ENCODE assay signal across 25 cellular contexts in genomic region chrX:110257889-110258288, GRCh38.
"Had no signal": no experiment of that assay in that cellular context is flagged by ENCODE, and none has a peak within 500 bp of the region (broad histone marks: within the 10 kb centered on the region; RNA-seq: fewer than 3 reads in every experiment).

No MANE protein-coding gene starts in this region.

- H3K79me2 ChIP-seq: hepatocyte had no signal

- H3K9me3 Mint-ChIP-seq: activated B cell treated with CpG ODN at 0.5 μM for 24 hours; activated CD8-positive, alpha-beta T cell treated with anti-CD3 and anti-CD28 coated beads for 36 hours; activated naive CD4-positive, alpha-beta T cell treated with anti-CD3 and anti-CD28 coated beads, Interleukin-2, amount 50 U/mL, for 72 hours; central memory CD8-positive, alpha-beta T cell; naive thymus-derived CD4-positive, alpha-beta T cell; stimulated activated naive B cell treated with anti-CD40 and anti-IgM and Interleukin-4, amounts not matched to agents 10 μg/mL and 1 μg/mL and 100 μg/mL, for 72 hours had no signal

- H3K36me3 ChIP-seq: colonic mucosa, pancreas, prostate gland, sigmoid colon, suprapubic skin, tibial artery had no signal

- H3K27me3 Mint-ChIP-seq: activated B cell treated with CpG ODN at 0.5 μM for 24 hours; activated CD8-positive, alpha-beta T cell treated with anti-CD3 and anti-CD28 coated beads for 36 hours; central memory CD8-positive, alpha-beta T cell; naive thymus-derived CD4-positive, alpha-beta T cell; stimulated activated naive B cell treated with anti-CD40 and anti-IgM and Interleukin-4, amounts not matched to agents 10 μg/mL and 1 μg/mL and 100 μg/mL, for 72 hours had no signal

- H3K27ac ChIP-seq: colonic mucosa, dorsolateral prefrontal cortex, hepatocyte, pancreas, prostate gland, sigmoid colon, suprapubic skin, tibial artery had no signal

- H3K27me3 ChIP-seq: colonic mucosa, hepatocyte, sigmoid colon, suprapubic skin, tibial artery had no signal

- DNase-seq: activated B cell treated with CpG ODN at 0.5 μM for 24 hours; activated CD4-positive, alpha-beta T cell treated with anti-CD3 and anti-CD28 coated beads, Interleukin-2, amount 50 U/mL, for 1 hour; activated CD8-positive, alpha-beta T cell treated with anti-CD3 and anti-CD28 coated beads for 36 hours; activated naive CD4-positive, alpha-beta T cell; activated T-cell treated with anti-CD3 and anti-CD28 coated beads, Interleukin-2, amount 50 U/mL, for 48 hours; colonic mucosa; dorsolateral prefrontal cortex; effector memory CD4-positive, alpha-beta T cell; kidney; midbrain; naive thymus-derived CD4-positive, alpha-beta T cell; pancreas; sigmoid colon; small intestine; stimulated activated CD4-positive, alpha-beta T cell treated with anti-CD3 and anti-CD28 coated beads, Interleukin-4, amount 100 ng/mL, for 24 hours; stimulated activated naive B cell treated with anti-CD40 and anti-IgM and Interleukin-4, amounts not matched to agents 10 μg/mL and 1 μg/mL and 100 μg/mL, for 72 hours; T-helper 2 cell; tibial artery had no signal

- H3K4me3 ChIP-seq: colonic mucosa, dorsolateral prefrontal cortex, hepatocyte, pancreas, prostate gland, sigmoid colon, suprapubic skin, tibial artery had no signal

- H3K4me1 ChIP-seq: colonic mucosa, pancreas, prostate gland, sigmoid colon, suprapubic skin, tibial artery had no signal

- H2AFZ ChIP-seq: hepatocyte had no signal

- H3K27ac Mint-ChIP-seq: activated B cell treated with CpG ODN at 0.5 μM for 24 hours; activated CD8-positive, alpha-beta T cell treated with anti-CD3 and anti-CD28 coated beads for 36 hours; activated naive CD4-positive, alpha-beta T cell treated with anti-CD3 and anti-CD28 coated beads, Interleukin-2, amount 50 U/mL, for 72 hours; naive thymus-derived CD4-positive, alpha-beta T cell; stimulated activated naive B cell treated with anti-CD40 and anti-IgM and Interleukin-4, amounts not matched to agents 10 μg/mL and 1 μg/mL and 100 μg/mL, for 72 hours had no signal

- H3K9me3 ChIP-seq: colonic mucosa, pancreas, prostate gland, sigmoid colon, suprapubic skin, tibial artery had no signal

- H3K4me3 Mint-ChIP-seq: activated B cell treated with CpG ODN at 0.5 μM for 24 hours; activated CD8-positive, alpha-beta T cell treated with anti-CD3 and anti-CD28 coated beads for 36 hours; central memory CD8-positive, alpha-beta T cell; stimulated activated naive B cell treated with anti-CD40 and anti-IgM and Interleukin-4, amounts not matched to agents 10 μg/mL and 1 μg/mL and 100 μg/mL, for 72 hours had no signal

- H3K4me2 ChIP-seq: hepatocyte had no signal

- ATAC-seq: activated CD8-positive, alpha-beta T cell treated with anti-CD3 and anti-CD28 coated beads for 36 hours; activated naive CD4-positive, alpha-beta T cell treated with anti-CD3 and anti-CD28 coated beads, Interleukin-2, amount 50 U/mL, for 72 hours; naive thymus-derived CD4-positive, alpha-beta T cell; pancreas; stimulated activated naive B cell treated with anti-CD40 and anti-IgM and Interleukin-4, amounts not matched to agents 10 μg/mL and 1 μg/mL and 100 μg/mL, for 72 hours had no signal

- FAIRE-seq: bronchial epithelial cell, frontal cortex, small intestine had no signal
